Comparison of ENCODE assay signal across 26 cellular contexts in genomic region chr1:32983039-32983438, GRCh38. TPM values are rescaled to one million over a fixed set of nuclear protein-coding genes. Genes with fewer than 3 reads are reported as not detected.
DNase-seq lines count a peak whose midpoint lies in the region; ATAC-seq and TF ChIP-seq lines count a peak whose summit lies in the region.
"Had no signal": no experiment of that assay in that cellular context is flagged by ENCODE, and none has a peak within 500 bp of the region (broad histone marks: within the 10 kb centered on the region; RNA-seq: fewer than 3 reads in every experiment).

No MANE protein-coding gene starts in this region.

- 75 to 85% methylated on average over 3 of the region's 3 CpGs for WGBS in thyroid gland, 2 donors

- no peak overlapping the region for H2AFZ ChIP-seq in PC-3 (ENCODE audit: low read length)

- no peak overlapping the region for H3K4me3 Mint-ChIP-seq in activated CD8-positive, alpha-beta memory T cell treated with anti-CD3 and anti-CD28 coated beads, Interleukin-2, amount 10 ng/mL, durations not matched to agents 7 days and 5 days
- no peak overlapping the region for H3K4me3 Mint-ChIP-seq in CD4-positive, alpha-beta memory T cell
- peak overlapping the region; percentile 69 for H3K4me3 Mint-ChIP-seq in activated T-helper 17 cell treated with anti-CD3 and anti-CD28 coated beads, Interleukin-2, amount 50 U/mL, for 72 hours
- H3K4me3 Mint-ChIP-seq in natural killer cell: no peak overlapping the region
- H3K4me3 Mint-ChIP-seq: endodermal cell, GM23338, neural crest cell had no signal

- CTCF ChIA-PET in activated CD8-positive, alpha-beta memory T cell treated with anti-CD3 and anti-CD28 coated beads, Interleukin-2, amount 10 ng/mL, durations not matched to agents 7 days and 5 days (lab: Charles Lee): interaction anchor here (1.1 kb wide), 1 partner anchor 50 kb away, joined by 3 read pairs; no protein-coding TSS in a partner anchor
- CTCF ChIA-PET in CD4-positive, alpha-beta memory T cell (lab: Charles Lee; ENCODE audit: partially characterized antibody): no interaction called here
- CTCF ChIA-PET in PC-3 (lab: Charles Lee): no interaction called here

- peaks cover 51% of the 10 kb centered on the region for H3K4me1 ChIP-seq in CD4-positive, alpha-beta memory T cell (ENCODE audit: insufficient read depth, low read length)
- peaks cover 18% of the 10 kb centered on the region for H3K4me1 ChIP-seq in PC-3 (ENCODE audit: insufficient read depth, low read length)
- H3K4me1 ChIP-seq in thyroid gland: peaks cover under 1 to 16% of the 10 kb centered on the region in 2 donors
- no peaks in the 10 kb centered on the region for H3K4me1 ChIP-seq in uterus
- H3K4me1 ChIP-seq: psoas muscle had no signal

- peaks cover 75% of the 10 kb centered on the region for H3K4me1 Mint-ChIP-seq in activated CD8-positive, alpha-beta memory T cell treated with anti-CD3 and anti-CD28 coated beads, Interleukin-2, amount 10 ng/mL, durations not matched to agents 7 days and 5 days
- peaks cover 28 to 52% (median 41%) of the 10 kb centered on the region in 4 donors for H3K4me1 Mint-ChIP-seq in CD4-positive, alpha-beta memory T cell
- peaks cover 46% of the 10 kb centered on the region for H3K4me1 Mint-ChIP-seq in activated T-helper 17 cell treated with anti-CD3 and anti-CD28 coated beads, Interleukin-2, amount 50 U/mL, for 72 hours
- peaks cover 14 to 20% of the 10 kb centered on the region in 2 donors for H3K4me1 Mint-ChIP-seq in natural killer cell

- H3K27me3 Mint-ChIP-seq in activated CD8-positive, alpha-beta memory T cell treated with anti-CD3 and anti-CD28 coated beads, Interleukin-2, amount 10 ng/mL, durations not matched to agents 7 days and 5 days: no peaks in the 10 kb centered on the region
- no peaks in the 10 kb centered on the region for H3K27me3 Mint-ChIP-seq in CD4-positive, alpha-beta memory T cell
- H3K27me3 Mint-ChIP-seq in activated T-helper 17 cell treated with anti-CD3 and anti-CD28 coated beads, Interleukin-2, amount 50 U/mL, for 72 hours: no peaks in the 10 kb centered on the region
- H3K27me3 Mint-ChIP-seq in natural killer cell (ENCODE audit: low read depth in 2 of 2): no peaks in the 10 kb centered on the region
- H3K27me3 Mint-ChIP-seq: IgD-negative memory B cell had no signal

- no peak for TF ChIP-seq POLR2A in thyroid gland (IDR thresholded peaks at IDR 0.05)
- no peak for TF ChIP-seq POLR2A in uterus (IDR thresholded peaks at IDR 0.05)

- no peak overlapping the region for H3K4me2 ChIP-seq in PC-3 (ENCODE audit: low read length)

- no peaks in the 10 kb centered on the region for H3K9me2 ChIP-seq in PC-3 (replicated peaks; ENCODE audit: low read length)

- H3K36me3 ChIP-seq in CD4-positive, alpha-beta memory T cell (ENCODE audit: insufficient read depth, low read length): no peaks in the 10 kb centered on the region
- H3K36me3 ChIP-seq in PC-3 (ENCODE audit: low read depth, low read length) (no peaks in the 10 kb centered on the region), thyroid gland (no peaks in the 10 kb centered on the region), uterus (no peaks in the 10 kb centered on the region)
- H3K36me3 ChIP-seq: MG63, tibial artery had no signal

- POLR2A ChIA-PET in CD4-positive, alpha-beta memory T cell (lab: Charles Lee; ENCODE audit: partially characterized antibody): interaction anchor here (2.6 to 6.6 kb wide), 2 partner anchors 14 to 18 kb away, joined by 8 to 60 read pairs; partner anchors contain the start of gene RNF19B
- POLR2A ChIA-PET in PC-3 (lab: Charles Lee; ENCODE audit: unreplicated experiment): no interaction called here

- no peaks in the 10 kb centered on the region for H3K9me3 ChIP-seq in CD4-positive, alpha-beta memory T cell (ENCODE audit: control insufficient read depth in 1 of 2, low read length in 2 of 2)
- H3K9me3 ChIP-seq in PC-3 (ENCODE audit: low read length) (no peaks in the 10 kb centered on the region), thyroid gland (no peaks in the 10 kb centered on the region), uterus (no peaks in the 10 kb centered on the region)
- H3K9me3 ChIP-seq: MG63, psoas muscle, tibial artery had no signal

- H3K79me2 ChIP-seq in PC-3 (ENCODE audit: low read length): no peaks in the 10 kb centered on the region

- peak overlapping the region; percentile 67 for H3K27ac ChIP-seq in CD4-positive, alpha-beta memory T cell (ENCODE audit: low read depth, low read length)
- H3K27ac ChIP-seq in PC-3 (ENCODE audit: low read length) (no peak overlapping the region), thyroid gland (no peak overlapping the region), uterus (no peak overlapping the region)
- H3K27ac ChIP-seq: psoas muscle, tibial artery had no signal

- H3K36me3 Mint-ChIP-seq in activated CD8-positive, alpha-beta memory T cell treated with anti-CD3 and anti-CD28 coated beads, Interleukin-2, amount 10 ng/mL, durations not matched to agents 7 days and 5 days: peaks cover 8% of the 10 kb centered on the region
- H3K36me3 Mint-ChIP-seq in CD4-positive, alpha-beta memory T cell: no peaks in the 10 kb centered on the region
- H3K36me3 Mint-ChIP-seq in activated T-helper 17 cell treated with anti-CD3 and anti-CD28 coated beads, Interleukin-2, amount 50 U/mL, for 72 hours (ENCODE audit: low read depth): no peaks in the 10 kb centered on the region
- H3K36me3 Mint-ChIP-seq in natural killer cell: no peaks in the 10 kb centered on the region
- H3K36me3 Mint-ChIP-seq: IgD-negative memory B cell had no signal

- no peaks in the 10 kb centered on the region for H3K27me3 ChIP-seq in CD4-positive, alpha-beta memory T cell (ENCODE audit: insufficient read depth, low read length)
- H3K27me3 ChIP-seq in PC-3 (ENCODE audit: low read length) (no peaks in the 10 kb centered on the region), thyroid gland (no peaks in the 10 kb centered on the region), uterus (no peaks in the 10 kb centered on the region)
- H3K27me3 ChIP-seq: MG63, tibial artery had no signal

- no peak for ATAC-seq in activated CD8-positive, alpha-beta memory T cell treated with anti-CD3 and anti-CD28 coated beads, Interleukin-2, amount 10 ng/mL, durations not matched to agents 7 days and 5 days
- ATAC-seq in activated T-helper 17 cell treated with anti-CD3 and anti-CD28 coated beads, Interleukin-2, amount 50 U/mL, for 72 hours (replicated peaks): no peak
- ATAC-seq in natural killer cell (no peak), PC-3 (no peak)
- ATAC-seq: GM23338, left colon, psoas muscle had no signal

- H3K9ac ChIP-seq in PC-3 (ENCODE audit: low read length): no peak overlapping the region

- peak overlapping the region; percentile 76 for H3K27ac Mint-ChIP-seq in activated CD8-positive, alpha-beta memory T cell treated with anti-CD3 and anti-CD28 coated beads, Interleukin-2, amount 10 ng/mL, durations not matched to agents 7 days and 5 days
- peak overlapping the region; percentile 88 to 98 (median 96) for H3K27ac Mint-ChIP-seq in CD4-positive, alpha-beta memory T cell
- H3K27ac Mint-ChIP-seq in activated T-helper 17 cell treated with anti-CD3 and anti-CD28 coated beads, Interleukin-2, amount 50 U/mL, for 72 hours: peak overlapping the region; percentile 93
- peak overlapping the region; percentile 29 to 90 for H3K27ac Mint-ChIP-seq in natural killer cell
- H3K27ac Mint-ChIP-seq: endodermal cell, GM23338 had no signal

- BruUV-seq in PC-3 (replicated peaks; lab: Mats Ljungman, UMichigan): no TSS peak

- intact Hi-C loops in CD4-positive, alpha-beta memory T cell (cut with micrococcal nuclease): loop anchor here (5.0 kb wide), 1 partner anchor 54 kb away; the partner anchor contains the start of gene AK2
- intact Hi-C loops in natural killer cell (cut with micrococcal nuclease): no loop called here
- intact Hi-C loops in PC-3 (cut with micrococcal nuclease): no loop called here
- intact Hi-C loops in thyroid gland (cut with DNase I): no loop called here
- intact Hi-C loops in uterus (cut with DNase I; ENCODE audit: low total_unique reads): no loop called here

- no peaks in the 10 kb centered on the region for H4K20me1 ChIP-seq in PC-3 (ENCODE audit: low read length)

- no peak for DNase-seq in activated CD8-positive, alpha-beta memory T cell treated with anti-CD3 and anti-CD28 coated beads, Interleukin-2, amount 10 ng/mL, durations not matched to agents 7 days and 5 days
- no peak for DNase-seq in activated CD8-positive, alpha-beta memory T cell treated with anti-CD3 and anti-CD28 coated beads for 24 hours
- no peak for DNase-seq in CD4-positive, alpha-beta memory T cell
- DNase-seq in natural killer cell (no peak), PC-3 (no peak), thyroid gland (no peak), uterus (no peak)
- DNase-seq: ACHN; activated CD4-positive, CD25-positive, alpha-beta regulatory T cell; activated CD8-positive, alpha-beta memory T cell treated with anti-CD3 and anti-CD28 coated beads, Interleukin-2, amount 50 U/mL, for 4 hours; activated naive CD4-positive, alpha-beta T cell treated with Interleukin-2 at 50 U/mL for 16 hours; DMS79; endodermal cell; left colon; MG63; NCI-H1436; NCI-H2171 treated with DMSO at 0.1 percent for 48 hours; NCI-H69; OCI-M1; psoas muscle; stimulated activated naive CD4-positive, alpha-beta T cell; tibial artery had no signal

- no peaks in the 10 kb centered on the region for H3K9me3 Mint-ChIP-seq in activated CD8-positive, alpha-beta memory T cell treated with anti-CD3 and anti-CD28 coated beads, Interleukin-2, amount 10 ng/mL, durations not matched to agents 7 days and 5 days (ENCODE audit: low read depth)
- no peaks in the 10 kb centered on the region for H3K9me3 Mint-ChIP-seq in CD4-positive, alpha-beta memory T cell
- no peaks in the 10 kb centered on the region for H3K9me3 Mint-ChIP-seq in activated T-helper 17 cell treated with anti-CD3 and anti-CD28 coated beads, Interleukin-2, amount 50 U/mL, for 72 hours
- H3K9me3 Mint-ChIP-seq in natural killer cell: no peaks in the 10 kb centered on the region
- H3K9me3 Mint-ChIP-seq: endodermal cell, GM23338, IgD-negative memory B cell, neural crest cell had no signal

- no peak overlapping the region for H3K4me3 ChIP-seq in CD4-positive, alpha-beta memory T cell (ENCODE audit: low read length in 2 of 2)
- H3K4me3 ChIP-seq in PC-3 (ENCODE audit: low read length) (no peak overlapping the region), thyroid gland (replicated peaks in 1 of 3) (no peak overlapping the region), uterus (no peak overlapping the region)
- H3K4me3 ChIP-seq: GM23338, MG63, psoas muscle, tibial artery had no signal

- H3F3A ChIP-seq in PC-3 (ENCODE audit: low read length, unreplicated experiment): no peaks in the 10 kb centered on the region

- TF ChIP-seq CTCF in natural killer cell (IDR thresholded peaks at IDR 0.05) (no peak), PC-3 (conservative IDR thresholded peaks at IDR 0.05; ENCODE audit: low read depth, low read length) (no peak), thyroid gland (IDR thresholded peaks at IDR 0.05) (no peak), uterus (IDR thresholded peaks at IDR 0.05) (no peak)

RNA-seq across cellular contexts. Expression of gene RNF19B, which starts 18.4 kb away (rescaled TPM):
- 10 to 100 TPM; 31.6 to 47.4 TPM for total RNA-seq in activated CD8-positive, alpha-beta memory T cell treated with anti-CD3 and anti-CD28 coated beads, Interleukin-2, amount 10 ng/mL, durations not matched to agents 7 days and 5 days
- 10 to 100 TPM; 28.5 to 30.6 TPM for total RNA-seq in CD4-positive, alpha-beta memory T cell
- polyA plus RNA-seq in CD4-positive, alpha-beta memory T cell: 1 to 10 TPM; 1.1 to 4.8 TPM
- total RNA-seq in activated T-helper 17 cell treated with anti-CD3 and anti-CD28 coated beads, Interleukin-2, amount 50 U/mL, for 72 hours: 10 to 100 TPM; 32.2 to 65.6 TPM
- total RNA-seq in natural killer cell (100 to 1,000 TPM in 1 of 3 donors, 10 to 100 TPM in 2; 44.2 to 110 (median 54.3) TPM), PC-3 (2014; rRNA removed) (17.9 and 21.3 TPM in 2 replicates), thyroid gland (10 to 100 TPM; 13.6 to 24.6 (median 22.4) TPM), uterus (10 to 100 TPM; 13.2 to 23.4 (median 17.4) TPM)

RNA-seq across cellular contexts. Expression of gene AK2, which starts 53.6 kb away (rescaled TPM):
- total RNA-seq in activated CD8-positive, alpha-beta memory T cell treated with anti-CD3 and anti-CD28 coated beads, Interleukin-2, amount 10 ng/mL, durations not matched to agents 7 days and 5 days: 100 to 1,000 TPM; 218 to 279 TPM
- total RNA-seq in CD4-positive, alpha-beta memory T cell: 10 to 100 TPM; 88.5 to 94.5 TPM
- 100 to 1,000 TPM; 109 to 148 TPM for polyA plus RNA-seq in CD4-positive, alpha-beta memory T cell
- total RNA-seq in activated T-helper 17 cell treated with anti-CD3 and anti-CD28 coated beads, Interleukin-2, amount 50 U/mL, for 72 hours: 100 to 1,000 TPM; 304 to 372 TPM
- total RNA-seq in natural killer cell (10 to 100 TPM; 64.8 to 94.0 (median 67.1) TPM), PC-3 (2014; rRNA removed) (213 and 236 TPM in 2 replicates), thyroid gland (100 to 1,000 TPM; 214 to 308 (median 256) TPM), uterus (100 to 1,000 TPM in 2 of 4 donors, 10 to 100 TPM in 2; 47.6 to 126 (median 89.2) TPM)
